In the genomic region with DNA sequence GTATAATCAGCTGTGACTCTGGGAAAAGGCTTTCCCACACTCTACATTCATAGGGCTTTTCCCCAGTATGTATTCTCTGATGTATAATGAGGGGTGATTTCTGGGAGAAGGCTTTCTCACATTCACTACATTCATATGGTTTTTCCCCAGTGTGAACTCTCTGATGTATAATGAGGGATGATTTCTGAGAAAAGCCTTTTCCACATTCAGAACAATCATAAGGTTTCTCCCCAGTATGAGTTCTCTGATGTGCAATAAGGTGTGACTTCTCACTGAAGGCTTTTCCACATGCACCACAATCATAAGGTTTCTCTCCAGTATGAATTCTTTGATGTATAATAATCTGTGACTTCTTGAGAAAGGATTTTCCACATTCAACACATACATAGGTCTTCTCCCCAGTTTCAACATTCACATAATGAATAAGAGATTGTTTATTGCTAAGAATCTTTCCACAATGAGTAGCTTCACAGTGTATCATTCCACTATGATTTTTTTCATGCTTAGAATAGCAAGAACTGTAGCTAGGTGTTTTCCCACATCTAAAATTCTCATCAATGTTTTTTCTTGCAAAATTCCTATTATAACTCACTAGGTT, we compare ENCODE assay signal across 28 cellular contexts.
"Had no signal": no experiment of that assay in that cellular context is flagged by ENCODE, and none has a peak within 500 bp of the region (broad histone marks: within the 10 kb centered on the region; RNA-seq: fewer than 3 reads in every experiment).

No MANE protein-coding gene starts in this region.

- ATAC-seq: activated T-cell treated with anti-CD3 and anti-CD28 coated beads, Interleukin-2, amount 50 U/mL, for 4 hours; gastrocnemius medialis; left ventricle myocardium superior; mucosa of descending colon; pancreas; right cardiac atrium; stimulated activated effector memory CD8-positive, alpha-beta T cell treated with anti-CD3 and anti-CD28 coated beads, Interleukin-12 subunit alpha, Interleukin-12 subunit beta, amount 100 ng/mL, for 72 hours; stimulated activated naive CD8-positive, alpha-beta T cell treated with anti-CD3 and anti-CD28 coated beads, Interleukin-15, amount 100 ng/mL, for 72 hours had no signal

- FAIRE-seq: colon, pancreas had no signal

- H3K4me3 ChIP-seq: esophagus muscularis mucosa, mucosa of descending colon, pancreas, skin epidermis, suprapubic skin, transverse colon, vagina had no signal

- DNase-seq: activated CD4-positive, alpha-beta T cell treated with anti-CD3 and anti-CD28 coated beads for 4 hours; activated CD4-positive, alpha-beta T cell treated with anti-CD3 and anti-CD28 coated beads, Interleukin-2, amount 50 U/mL, for 48 hours; activated CD4-positive, CD25-positive, alpha-beta regulatory T cell; activated CD8-positive, alpha-beta memory T cell treated with anti-CD3 and anti-CD28 coated beads, Interleukin-2, amount 50 U/mL, for 48 hours; activated naive CD4-positive, alpha-beta T cell treated with Interleukin-2 at 50 U/mL for 16 hours; activated naive CD8-positive, alpha-beta T cell treated with anti-CD3 and anti-CD28 coated beads for 36 hours; activated T-cell treated with anti-CD3 and anti-CD28 coated beads, Interleukin-2, amount 50 U/mL, for 4 hours; amniotic stem cell; caudate nucleus; gastrocnemius medialis; head of caudate nucleus; hypothalamus; left ventricle myocardium superior; mammary epithelial cell; mucosa of descending colon; nephron progenitor cell; pancreas; right cardiac atrium; stimulated activated CD4-positive, alpha-beta T cell treated with anti-CD3 and anti-CD28 coated beads, Interleukin-1b, Interleukin-23, amount 100 ng/mL, for 48 hours; stimulated activated naive CD8-positive, alpha-beta T cell treated with anti-CD3 and anti-CD28 coated beads, Interleukin-15, amount 100 ng/mL, for 72 hours; T1000; transverse colon had no signal

- H3K4me1 ChIP-seq: esophagus muscularis mucosa, gastrocnemius medialis, pancreas, suprapubic skin, transverse colon, vagina had no signal

- H3K27me3 ChIP-seq: esophagus muscularis mucosa, gastrocnemius medialis, pancreas, suprapubic skin, transverse colon, vagina had no signal

- H3K27ac ChIP-seq: esophagus muscularis mucosa, gastrocnemius medialis, pancreas, skin epidermis, suprapubic skin, transverse colon, vagina had no signal
